ENCODE assay signal across 18 cellular contexts in the genomic region with DNA sequence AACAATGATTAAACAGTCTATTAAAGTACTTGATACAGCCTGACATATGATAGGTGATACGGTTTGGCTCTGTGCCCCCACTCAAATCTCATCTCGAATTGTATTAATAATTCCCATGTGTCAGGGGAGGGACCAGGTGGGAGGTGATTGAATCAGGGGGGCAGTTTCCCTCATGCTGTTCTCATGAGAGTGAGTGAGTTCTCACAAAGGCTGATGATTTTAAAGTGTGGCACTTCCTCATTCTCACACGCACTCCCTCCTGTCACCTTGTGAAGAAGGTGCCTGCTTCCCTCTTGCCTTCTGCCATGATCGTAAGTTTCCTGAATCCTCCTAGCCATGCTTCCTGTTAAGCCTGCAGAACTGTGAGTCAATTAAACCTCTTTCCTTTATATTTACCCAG. TPM values are rescaled to one million over a fixed set of nuclear protein-coding genes. Genes with fewer than 3 reads are reported as not detected.
A peak's percentile ranks its signal among the peaks of the same experiment; 100 is the strongest.
DNase-seq lines count a peak whose midpoint lies in the region; ATAC-seq, FAIRE-seq and TF ChIP-seq lines count a peak whose summit lies in the region.
"Had no signal": no experiment of that assay in that cellular context is flagged by ENCODE, and none has a peak within 500 bp of the region (broad histone marks: within the 10 kb centered on the region; RNA-seq: fewer than 3 reads in every experiment).

No MANE protein-coding gene starts in this region.

- no peaks in the 10 kb centered on the region for H3K27me3 ChIP-seq in astrocyte (ENCODE audit: insufficient read depth, low read length)
- H3K27me3 ChIP-seq in SJCRH30, result no peaks in the 10 kb centered on the region; the same call in 1 of the 2 replicates
- H3K27me3 ChIP-seq: pancreas had no signal

- peak overlapping the region; percentile 61 to 66; a peak in 5 of 6 replicates for H3K27ac ChIP-seq in A549
- peak overlapping the region; percentile 6 for H3K27ac ChIP-seq in astrocyte (ENCODE audit: low read depth, low read length)
- no peak overlapping the region for H3K27ac ChIP-seq in SJCRH30
- H3K27ac ChIP-seq: pancreas had no signal

- H3K9me3 Mint-ChIP-seq in astrocyte (ENCODE audit: unreplicated experiment), result peaks cover 5% of the 10 kb centered on the region
- H3K9me3 Mint-ChIP-seq: dendritic cell treated with granulocyte-macrophage colony-stimulating factor and Interleukin-4, amounts not matched to agents 40 ng/mL and 50 ng/mL, for 4 days had no signal

- H3K27me3 Mint-ChIP-seq in astrocyte (ENCODE audit: low read depth, unreplicated experiment), result no peaks in the 10 kb centered on the region
- H3K27me3 Mint-ChIP-seq: dendritic cell treated with granulocyte-macrophage colony-stimulating factor and Interleukin-4, amounts not matched to agents 40 ng/mL and 50 ng/mL, for 4 days had no signal

- WGBS in A549 (ENCODE audit: missing lambda C conversion rate), result 61% methylated on average over 4 of the region's 4 CpGs

- CTCF ChIA-PET in A549 (lab: Yijun Ruan, JAX), result interaction anchor here (0.6 kb wide), 1 partner anchor 820 kb away, joined by 3 read pairs; no protein-coding TSS in a partner anchor

- H3K4me1 Mint-ChIP-seq in astrocyte (ENCODE audit: low read depth, unreplicated experiment), result peaks cover 14% of the 10 kb centered on the region

- no peak overlapping the region for H3K9ac ChIP-seq in astrocyte (ENCODE audit: low read length)

- no peak for TF ChIP-seq POLR2A in A549 (IDR thresholded peaks at IDR 0.05; ENCODE audit: low read length)

- TF ChIP-seq EP300 in A549 (IDR thresholded peaks at IDR 0.05), result no peak

- TF ChIP-seq RAD21 in A549 (conservative IDR thresholded peaks at IDR 0.05 in 1 of 2, IDR thresholded peaks at IDR 0.05 in 1 of 2), result no peak

- no peak overlapping the region for H3K4me3 Mint-ChIP-seq in astrocyte (ENCODE audit: unreplicated experiment)
- H3K4me3 Mint-ChIP-seq: dendritic cell treated with granulocyte-macrophage colony-stimulating factor and Interleukin-4, amounts not matched to agents 40 ng/mL and 50 ng/mL, for 4 days had no signal

- H3K4me3 ChIP-seq in A549, result no peak overlapping the region
- no peak overlapping the region for H3K4me3 ChIP-seq in astrocyte (ENCODE audit: insufficient read depth, low read depth, low read length)
- no peak overlapping the region for H3K4me3 ChIP-seq in SJCRH30
- H3K4me3 ChIP-seq: lung, pancreas had no signal

- H2AFZ ChIP-seq in astrocyte (ENCODE audit: low read depth, low read length), result no peak overlapping the region

- FAIRE-seq in A549 (lab: Jason Lieb, UNC) (no peak), astrocyte (lab: Jason Lieb, UNC) (peak; percentile 20)
- FAIRE-seq: pancreas had no signal

- no peaks in the 10 kb centered on the region for H3K36me3 ChIP-seq in astrocyte (ENCODE audit: insufficient read depth, low read length)
- H3K36me3 ChIP-seq in SJCRH30, result no peaks in the 10 kb centered on the region
- H3K36me3 ChIP-seq: pancreas had no signal

- DNase-seq in A549 (ENCODE audit: low read depth in 1 of 2, low spot score in 1 of 2) (no peak), astrocyte (ENCODE audit: low read depth) (no peak), NCI-H2196 (lab: John Stamatoyannopoulos, UW; ENCODE audit: unreplicated experiment) (no peak), NCI-H2081 treated with DMSO at 0.1 percent for 48 hours (lab: John Stamatoyannopoulos, UW) (no peak), SJCRH30 (no peak)
- no peak for DNase-seq in activated T-cell treated with anti-CD3 and anti-CD28 coated beads, Interleukin-2, amount 50 U/mL, for 48 hours
- DNase-seq: activated CD4-positive, CD25-positive, alpha-beta regulatory T cell; activated CD8-positive, alpha-beta memory T cell treated with anti-CD3 and anti-CD28 coated beads for 24 hours; DMS53; glutamatergic neuron; naive B cell; NCI-H1048; pancreas; stimulated activated CD4-positive, alpha-beta T cell treated with anti-CD3 and anti-CD28 coated beads, Interleukin-2, amount 100 ng/mL, for 48 hours had no signal

- ATAC-seq in A549 (no peak), GM18870 (IDR thresholded peaks at IDR 0.05; ENCODE audit: unreplicated experiment) (peak; percentile 55), HG03175 (IDR thresholded peaks at IDR 0.05; ENCODE audit: unreplicated experiment) (peak; percentile 50)

- H3K9me3 ChIP-seq in A549, result no peaks in the 10 kb centered on the region
- no peaks in the 10 kb centered on the region for H3K9me3 ChIP-seq in astrocyte (ENCODE audit: insufficient read depth, low read depth, low read length)
- H3K9me3 ChIP-seq in SJCRH30 (replicated peaks), result no peaks in the 10 kb centered on the region; the same call in 1 of the 2 replicates
- H3K9me3 ChIP-seq: pancreas had no signal

- no peak overlapping the region for H3K27ac Mint-ChIP-seq in astrocyte (ENCODE audit: unreplicated experiment)
- H3K27ac Mint-ChIP-seq: dendritic cell treated with granulocyte-macrophage colony-stimulating factor and Interleukin-4, amounts not matched to agents 40 ng/mL and 50 ng/mL, for 4 days had no signal

- TF ChIP-seq CTCF in A549 (IDR thresholded peaks at IDR 0.05), result no peak
- no peak for TF ChIP-seq CTCF in astrocyte (IDR thresholded peaks at IDR 0.05; ENCODE audit: insufficient read depth, low read depth, low read length)

- H3K4me2 ChIP-seq in A549 (peak overlapping the region; percentile 19; the same call in 1 of the 3 replicates), astrocyte (ENCODE audit: low read length) (no peak overlapping the region)

- POLR2A ChIA-PET in A549 (lab: Yijun Ruan, JAX), result no interaction called here

- no peaks in the 10 kb centered on the region for H4K20me1 ChIP-seq in astrocyte (ENCODE audit: insufficient read depth, low read length)

- H3K79me2 ChIP-seq in astrocyte (ENCODE audit: insufficient read depth, low read length), result no peaks in the 10 kb centered on the region

- no peaks in the 10 kb centered on the region for H3K36me3 Mint-ChIP-seq in astrocyte (ENCODE audit: low read depth, unreplicated experiment)

- H3K4me1 ChIP-seq in A549 (peaks cover 27% of the 10 kb centered on the region), astrocyte (ENCODE audit: insufficient read depth, low read length) (peaks cover 7% of the 10 kb centered on the region), SJCRH30 (no peaks in the 10 kb centered on the region)
- H3K4me1 ChIP-seq: pancreas had no signal

TF ChIP-seq in A549, 52 proteins besides CTCF, POLR2A, EP300 and RAD21:
- no peak for TF ChIP-seq SREBF2 (IDR thresholded peaks at IDR 0.05)
- TF ChIP-seq KDM5A (IDR thresholded peaks at IDR 0.05), result no peak
- no peak for TF ChIP-seq MYC (IDR thresholded peaks at IDR 0.05; ENCODE audit: borderline replicate concordance, low read length)
- no peak for TF ChIP-seq HOXB13 (CRISPR knock-in tag; IDR thresholded peaks at IDR 0.05; ENCODE audit: low read depth)
- TF ChIP-seq HDAC2 (IDR thresholded peaks at IDR 0.05), result no peak
- TF ChIP-seq E2F6 (IDR thresholded peaks at IDR 0.05; ENCODE audit: borderline replicate concordance, low read depth), result no peak
- no peak for TF ChIP-seq HEYL (CRISPR knock-in tag; IDR thresholded peaks at IDR 0.05)
- no peak for TF ChIP-seq JUN (IDR thresholded peaks at IDR 0.05)
- TF ChIP-seq ZC3H11A (IDR thresholded peaks at IDR 0.05), result no peak
- no peak for TF ChIP-seq CHD4 (IDR thresholded peaks at IDR 0.05; ENCODE audit: borderline replicate concordance)
- TF ChIP-seq MAFK (IDR thresholded peaks at IDR 0.05; ENCODE audit: partially characterized antibody), result no peak
- TF ChIP-seq, protein P1, sequence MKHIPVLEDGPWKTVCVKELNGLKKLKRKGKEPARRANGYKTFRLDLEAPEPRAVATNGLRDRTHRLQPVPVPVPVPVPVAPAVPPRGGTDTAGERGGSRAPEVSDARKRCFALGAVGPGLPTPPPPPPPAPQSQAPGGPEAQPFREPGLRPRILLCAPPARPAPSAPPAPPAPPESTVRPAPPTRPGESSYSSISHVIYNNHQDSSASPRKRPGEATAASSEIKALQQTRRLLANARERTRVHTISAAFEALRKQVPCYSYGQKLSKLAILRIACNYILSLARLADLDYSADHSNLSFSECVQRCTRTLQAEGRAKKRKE (CRISPR knock-in tag; IDR thresholded peaks at IDR 0.05; ENCODE audit: low read depth), result no peak
- TF ChIP-seq, protein P2, sequence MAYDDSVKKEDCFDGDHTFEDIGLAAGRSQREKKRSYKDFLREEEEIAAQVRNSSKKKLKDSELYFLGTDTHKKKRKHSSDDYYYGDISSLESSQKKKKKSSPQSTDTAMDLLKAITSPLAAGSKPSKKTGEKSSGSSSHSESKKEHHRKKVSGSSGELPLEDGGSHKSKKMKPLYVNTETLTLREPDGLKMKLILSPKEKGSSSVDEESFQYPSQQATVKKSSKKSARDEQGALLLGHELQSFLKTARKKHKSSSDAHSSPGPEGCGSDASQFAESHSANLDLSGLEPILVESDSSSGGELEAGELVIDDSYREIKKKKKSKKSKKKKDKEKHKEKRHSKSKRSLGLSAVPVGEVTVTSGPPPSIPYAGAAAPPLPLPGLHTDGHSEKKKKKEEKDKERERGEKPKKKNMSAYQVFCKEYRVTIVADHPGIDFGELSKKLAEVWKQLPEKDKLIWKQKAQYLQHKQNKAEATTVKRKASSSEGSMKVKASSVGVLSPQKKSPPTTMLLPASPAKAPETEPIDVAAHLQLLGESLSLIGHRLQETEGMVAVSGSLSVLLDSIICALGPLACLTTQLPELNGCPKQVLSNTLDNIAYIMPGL (CRISPR knock-in tag; IDR thresholded peaks at IDR 0.05; ENCODE audit: borderline replicate concordance), result no peak

RNA-seq across cellular contexts. Expression of gene TARS1, which starts 40.1 kb away (rescaled TPM):
- polyA plus RNA-seq in A549 (2011; rRNA removed), result 247 and 398 TPM in 2 replicates
- polyA plus RNA-seq in A549 (2012; cell fraction: cytosol; rRNA removed), result 69.3 and 74.2 TPM in 2 replicates
- polyA plus RNA-seq in A549 (2012; cell fraction: nucleus; rRNA removed), result 42.7 and 63.1 TPM in 2 replicates
- polyA plus RNA-seq in A549 (2017; fragmentation: RNase III; extraction: RNeasy Plus Mini Kit Qiagen cat#74134 plus additional on column Dnase treatment), result 287 to 324 TPM (median 293 TPM) in 3 replicates
- polyA minus RNA-seq in A549 (2011; rRNA and poly(A)+ RNA removed), result 107 and 116 TPM in 2 replicates
- 293 and 306 TPM in 2 replicates for total RNA-seq in astrocyte
- 303 and 347 TPM in 2 replicates for total RNA-seq in SJCRH30 (2014; rRNA removed; shearing (Covaris generic))

Comparison
In these comparisons a context has a peak if more than half of its experiments do, and no peak if none do; other contexts are left out.
1. ATAC-seq: peak in GM18870 (single experiment) and HG03175 (single experiment); none in A549 (0 of 2).